In the genomic region with DNA sequence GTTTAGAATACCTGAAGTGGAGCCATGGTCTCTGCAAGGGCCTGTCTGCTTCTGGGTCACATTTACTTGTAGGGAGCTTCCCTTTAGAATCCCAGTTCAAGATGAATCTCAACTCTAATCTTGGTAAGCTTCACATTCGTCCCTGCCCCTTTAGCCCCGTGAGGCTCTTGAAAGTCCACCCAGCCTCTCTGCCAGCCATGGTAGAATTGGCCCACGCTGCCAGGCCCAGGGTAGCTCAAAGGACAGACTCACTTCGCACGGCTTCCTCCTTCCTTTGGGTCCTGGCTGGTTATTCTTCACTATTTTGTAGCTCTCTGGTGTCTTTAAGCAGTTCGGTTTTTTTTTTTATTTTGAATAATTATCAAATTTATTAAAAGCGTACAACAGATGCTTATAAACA, we compare ENCODE assay signal across 30 cellular contexts. TPM values are rescaled to one million over a fixed set of nuclear protein-coding genes. Genes with fewer than 3 reads are reported as not detected.
"Had no signal": no experiment of that assay in that cellular context is flagged by ENCODE, and none has a peak within 500 bp of the region (broad histone marks: within the 10 kb centered on the region; RNA-seq: fewer than 3 reads in every experiment).

No MANE protein-coding gene starts in this region.

- H3K4me3 ChIP-seq: stomach, suprapubic skin, testis, thoracic aorta, thyroid gland, tibial artery, tibial nerve, transverse colon, upper lobe of left lung, upper lobe of right lung, uterus, vagina had no signal

- H3K4me1 ChIP-seq: stomach, suprapubic skin, testis, thyroid gland, tibial artery, tibial nerve, transverse colon, upper lobe of left lung, upper lobe of right lung, uterus, vagina had no signal

- ATAC-seq: stimulated activated effector memory CD8-positive, alpha-beta T cell treated with anti-CD3 and anti-CD28 coated beads, Interleukin-12 subunit alpha, Interleukin-12 subunit beta, amount 100 ng/mL, for 72 hours; stimulated activated memory B cell treated with anti-CD40 and anti-IgM and Interleukin-4, amounts not matched to agents 10 μg/mL and 1 μg/mL and 100 μg/mL, for 72 hours; stimulated activated naive B cell treated with anti-CD40 and anti-IgM and Interleukin-4, amounts not matched to agents 10 μg/mL and 1 μg/mL and 100 μg/mL, for 72 hours; stimulated activated naive CD8-positive, alpha-beta T cell treated with anti-CD3 and anti-CD28 coated beads, Interleukin-15, amount 100 ng/mL, for 72 hours; stimulated activated naive CD8-positive, alpha-beta T cell treated with anti-CD3 and anti-CD28 coated beads, Interleukin-15, Interleukin-2, amounts not matched to agents 100 U/mL and 50 U/mL, for 24 hours; upper lobe of right lung had no signal

- H3K9me3 ChIP-seq: stomach, suprapubic skin, testis, thoracic aorta, thyroid gland, tibial artery, tibial nerve, transverse colon, upper lobe of left lung, upper lobe of right lung, uterus, vagina had no signal

- H3K27me3 ChIP-seq: testis, thyroid gland, upper lobe of left lung, uterus, vagina had no signal

- H3K36me3 ChIP-seq: stomach, suprapubic skin, thoracic aorta, thyroid gland, tibial artery, tibial nerve, transverse colon, upper lobe of left lung, upper lobe of right lung, uterus, vagina had no signal

- H3K27ac ChIP-seq: stomach, suprapubic skin, testis, thoracic aorta, thyroid gland, tibial artery, tibial nerve, transverse colon, upper lobe of left lung, upper lobe of right lung, uterus, vagina had no signal

- DNase-seq: stimulated activated CD4-positive, alpha-beta T cell treated with anti-CD3 and anti-CD28 coated beads, Interleukin-2, amount 100 ng/mL, for 48 hours; stimulated activated CD4-positive, alpha-beta T cell treated with anti-CD3 and anti-CD28 coated beads, Interleukin-4, amount 100 ng/mL, for 1 hour; stimulated activated CD4-positive, alpha-beta T cell treated with anti-CD3 and anti-CD28 coated beads, Interleukin-4, amount 100 ng/mL, for 24 hours; stimulated activated CD4-positive, alpha-beta T cell treated with anti-CD3 and anti-CD28 coated beads, Interleukin-4, amount 100 ng/mL, for 4 hours; stimulated activated CD8-positive, alpha-beta memory T cell treated with anti-CD3 and anti-CD28 coated beads, Interleukin-4, amount 100 ng/mL, for 48 hours; stimulated activated naive B cell treated with anti-CD40 and anti-IgM and Interleukin-4, amounts not matched to agents 10 μg/mL and 1 μg/mL and 100 μg/mL, for 72 hours; stimulated activated naive CD4-positive, alpha-beta T cell; stimulated activated naive CD4-positive, alpha-beta T cell treated with Interleukin-2 at 50 U/mL for 16 hours; stimulated activated naive CD8-positive, alpha-beta T cell treated with anti-CD3 and anti-CD28 coated beads, Interleukin-15, amount 100 ng/mL, for 72 hours; stimulated activated naive CD8-positive, alpha-beta T cell treated with anti-CD3 and anti-CD28 coated beads, Interleukin-15, Interleukin-2, amounts not matched to agents 100 U/mL and 50 U/mL, for 24 hours; stomach; substantia nigra; testis; thyroid gland; tibial artery; transverse colon; trophoblast cell; upper lobe of left lung; upper lobe of right lung; uterus had no signal

RNA-seq across cellular contexts. Expression of a gene that starts 28.6 kb away (rescaled TPM):
- total RNA-seq: stomach, subcutaneous adipose tissue, suprapubic skin, temporal lobe, thoracic aorta, thyroid gland, tibial nerve, transverse colon, upper lobe of left lung, upper lobe of right lung, ureter, urinary bladder, uterus, vagina had no signal
- polyA plus RNA-seq: urinary bladder had no signal
